24 cellular contexts compared by ENCODE assay signal in the genomic region with DNA sequence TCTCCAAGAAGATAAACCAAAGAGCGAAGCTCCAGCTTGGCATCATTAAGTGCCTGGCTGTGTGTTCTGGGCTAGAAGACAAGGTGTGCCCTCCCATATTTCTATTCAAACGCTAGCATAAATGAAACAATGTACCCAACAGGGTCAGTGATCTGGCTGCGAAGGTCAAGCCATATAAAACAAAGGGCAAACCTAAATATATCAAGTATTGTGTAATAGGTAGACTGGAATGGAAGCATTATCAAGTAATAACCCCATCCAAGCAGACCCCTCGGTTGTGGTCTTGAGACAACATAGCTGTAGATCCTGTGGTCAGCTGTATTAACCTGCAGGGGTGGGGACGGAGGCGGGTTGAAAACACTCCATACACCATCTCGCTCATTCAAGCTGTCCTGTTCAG. TPM values are rescaled to one million over a fixed set of nuclear protein-coding genes. Genes with fewer than 3 reads are reported as not detected.
DNase-seq lines count a peak whose midpoint lies in the region; ATAC-seq, FAIRE-seq and TF ChIP-seq lines count a peak whose summit lies in the region.
"Had no signal": no experiment of that assay in that cellular context is flagged by ENCODE, and none has a peak within 500 bp of the region (broad histone marks: within the 10 kb centered on the region; RNA-seq: fewer than 3 reads in every experiment).

No MANE protein-coding gene starts in this region.

- BruUV-seq in HepG2 (replicated peaks; lab: Mats Ljungman, UMichigan) (no TSS peak), IMR-90 (replicated peaks; lab: Mats Ljungman, UMichigan) (no TSS peak)

- no peak overlapping the region for H2AFZ ChIP-seq in HepG2 (ENCODE audit: low read length)
- H2AFZ ChIP-seq in IMR-90 (replicated peaks; ENCODE audit: low read length, poor library complexity) = no peak overlapping the region
- H2AFZ ChIP-seq in H1 (ENCODE audit: low read length) = no peak overlapping the region

- no peaks in the 10 kb centered on the region for H3K79me2 ChIP-seq in HepG2 (ENCODE audit: insufficient read depth, low read length)
- no peaks in the 10 kb centered on the region for H3K79me2 ChIP-seq in H1 (ENCODE audit: control insufficient read depth in 1 of 2, insufficient read depth in 2 of 2, low read length in 2 of 2)

- TF ChIP-seq POLR2A in HepG2 (IDR thresholded peaks at IDR 0.05; ENCODE audit: insufficient read depth in 1 of 2, low read depth in 2 of 2, low read length in 2 of 2) = no peak
- no peak for TF ChIP-seq POLR2A in right lobe of liver (IDR thresholded peaks at IDR 0.05)
- TF ChIP-seq POLR2A in IMR-90 (IDR thresholded peaks at IDR 0.05; ENCODE audit: low read depth, low read length) = no peak
- no peak for TF ChIP-seq POLR2A in H1 (IDR thresholded peaks at IDR 0.05; ENCODE audit: control extremely low read depth in 1 of 2, low read depth in 2 of 2, low read length in 2 of 2)

- H3K36me3 ChIP-seq in HepG2 (replicated peaks in 1 of 2; ENCODE audit: control insufficient read depth in 1 of 2, insufficient read depth in 2 of 2, low read length in 2 of 2) = no peaks in the 10 kb centered on the region
- H3K36me3 ChIP-seq in right lobe of liver = no peaks in the 10 kb centered on the region
- no peaks in the 10 kb centered on the region for H3K36me3 ChIP-seq in IMR-90 (ENCODE audit: control insufficient read depth, insufficient read depth, low read length)
- H3K36me3 ChIP-seq in H1 (ENCODE audit: control insufficient read depth in 2 of 4, insufficient read depth in 4 of 4, low read length in 3 of 4) = no peaks in the 10 kb centered on the region
- H3K36me3 ChIP-seq: BLaER1 treated with 17β-estradiol and CSF1 and Interleukin-3, amounts not matched to agents 10 nM and 100 nM had no signal

- H3K23ac ChIP-seq in IMR-90 (ENCODE audit: low read depth, low read length) (no peak overlapping the region), H1 (ENCODE audit: insufficient read length) (no peak overlapping the region)

- H3K27ac ChIP-seq in HepG2 (ENCODE audit: extremely low read length, insufficient read depth, low read length) = no peak overlapping the region
- no peak overlapping the region for H3K27ac ChIP-seq in right lobe of liver
- no peak overlapping the region for H3K27ac ChIP-seq in IMR-90 (ENCODE audit: insufficient read depth, low read length)
- H3K27ac ChIP-seq in H1 (ENCODE audit: low read depth, low read length) = no peak overlapping the region
- H3K27ac ChIP-seq: 22Rv1; A549; BLaER1 treated with 17β-estradiol and CSF1 and Interleukin-3, amounts not matched to agents 10 nM and 100 nM; C4-2B had no signal

- intact Hi-C loops in HepG2 (cut with micrococcal nuclease; ENCODE audit: unreplicated experiment) (loop anchor here (10.0 kb wide), 1 partner anchor 668 kb away; no protein-coding TSS in a partner anchor), right lobe of liver (cut with DNase I) (no loop called here), IMR-90 (cut with micrococcal nuclease) (no loop called here)

- H3K4me1 ChIP-seq in HepG2 (ENCODE audit: insufficient read depth, low read length) = no peaks in the 10 kb centered on the region
- no peaks in the 10 kb centered on the region for H3K4me1 ChIP-seq in right lobe of liver
- H3K4me1 ChIP-seq in IMR-90 (ENCODE audit: control insufficient read depth, insufficient read depth, low read length) = no peaks in the 10 kb centered on the region
- no peaks in the 10 kb centered on the region for H3K4me1 ChIP-seq in H1 (replicated peaks in 1 of 4; ENCODE audit: control insufficient read depth in 3 of 4, insufficient read depth in 4 of 4, low read length in 3 of 4)
- H3K4me1 ChIP-seq: A549, Caco-2 had no signal

- no peaks in the 10 kb centered on the region for H3K79me1 ChIP-seq in IMR-90 (ENCODE audit: low read depth in 1 of 2, low read length in 2 of 2)
- no peaks in the 10 kb centered on the region for H3K79me1 ChIP-seq in H1 (ENCODE audit: low read depth, low read length)

- ATAC-seq in HepG2 (no peak), right lobe of liver (no peak), IMR-90 (ENCODE audit: low read depth) (no peak), GM18909 (IDR thresholded peaks at IDR 0.05; ENCODE audit: poor library complexity, unreplicated experiment) (no peak)
- ATAC-seq: A549; CD8-positive, alpha-beta T cell had no signal

- CTCF ChIA-PET in HepG2 (lab: Yijun Ruan, JAX; ENCODE audit: low intra/inter-chr PET ratio, low total read pairs) = no interaction called here
- CTCF ChIA-PET in IMR-90 (lab: Yijun Ruan, JAX) = interaction anchor here (1.4 kb wide), 1 partner anchor 8 kb away, joined by 4 read pairs; no protein-coding TSS in a partner anchor
- CTCF ChIA-PET in H1 (lab: Charles Lee; ENCODE audit: partially characterized antibody) = interaction anchor here (1.3 to 1.6 kb wide), 4 partner anchors 9 to 131 kb away, joined by 3 to 7 read pairs (median 4); no protein-coding TSS in a partner anchor

- H4K5ac ChIP-seq in IMR-90 (ENCODE audit: low read depth, low read length) (no peak overlapping the region), H1 (ENCODE audit: insufficient read length, low read depth, low read length) (no peak overlapping the region)

- H3K27me3 ChIP-seq in HepG2 (ENCODE audit: control insufficient read depth in 1 of 2, insufficient read depth in 2 of 2, low read length in 2 of 2) (no peaks in the 10 kb centered on the region), right lobe of liver (no peaks in the 10 kb centered on the region), IMR-90 (ENCODE audit: control insufficient read depth, insufficient read depth, low read length) (no peaks in the 10 kb centered on the region; the same call in 1 of the 2 replicates), H1 (replicated peaks in 1 of 4; ENCODE audit: control insufficient read depth in 3 of 4, extremely low read depth in 1 of 4, insufficient read depth in 3 of 4, low read length in 3 of 4) (no peaks in the 10 kb centered on the region; a peak in 1 of 7 replicates)
- H3K27me3 ChIP-seq: BLaER1 treated with 17β-estradiol and CSF1 and Interleukin-3, amounts not matched to agents 10 nM and 100 nM had no signal

- H3K4ac ChIP-seq in IMR-90 (ENCODE audit: low read depth, low read length) = no peak overlapping the region
- no peak overlapping the region for H3K4ac ChIP-seq in H1 (replicated peaks; ENCODE audit: insufficient read length, low read depth, low read length)

- H2AK5ac ChIP-seq in IMR-90 (ENCODE audit: low read depth, low read length) = no peak overlapping the region
- no peak overlapping the region for H2AK5ac ChIP-seq in H1 (ENCODE audit: low read depth, low read length)

- DNase-seq in HepG2 (ENCODE audit: low spot score) (no peak), right lobe of liver (no peak), IMR-90 (no peak), H1 (ENCODE audit: low read depth in 1 of 2, low spot score in 2 of 2) (no peak), urothelium cell line (ENCODE audit: low spot score) (no peak), NCI-H345 treated with DMSO at 0.1 percent for 48 hours (lab: John Stamatoyannopoulos, UW; ENCODE audit: unreplicated experiment) (no peak), ureter (ENCODE audit: low spot score) (no peak)
- DNase-seq: AML-193; Caco-2; Calu3; CD4-positive, alpha-beta T cell; CD8-positive, alpha-beta T cell; DMS79 treated with DMSO at 0.1 percent for 48 hours; GF-D8 had no signal

- H3K9ac ChIP-seq in HepG2 (ENCODE audit: insufficient read depth, low read depth, low read length) = no peak overlapping the region
- no peak overlapping the region for H3K9ac ChIP-seq in IMR-90 (ENCODE audit: low read depth, low read length)
- no peak overlapping the region for H3K9ac ChIP-seq in H1 (replicated peaks in 1 of 4; ENCODE audit: extremely low read depth in 1 of 4, low read depth in 3 of 4, low read length in 3 of 4)
- H3K9ac ChIP-seq: BLaER1 treated with 17β-estradiol and CSF1 and Interleukin-3, amounts not matched to agents 10 nM and 100 nM had no signal

- no peak overlapping the region for H3K4me2 ChIP-seq in HepG2 (ENCODE audit: low read depth, low read length)
- H3K4me2 ChIP-seq in IMR-90 (ENCODE audit: low read depth, low read length) = no peak overlapping the region
- no peak overlapping the region for H3K4me2 ChIP-seq in H1 (ENCODE audit: insufficient read depth in 1 of 2, low read depth in 2 of 2, low read length in 2 of 2)
- H3K4me2 ChIP-seq: A549; BLaER1 treated with 17β-estradiol and CSF1 and Interleukin-3, amounts not matched to agents 10 nM and 100 nM had no signal

- H3K9me1 ChIP-seq in IMR-90 (ENCODE audit: insufficient read depth, low read length) = no peaks in the 10 kb centered on the region

- H3K18ac ChIP-seq in IMR-90 (ENCODE audit: low read depth, low read length) = no peak overlapping the region
- H3K18ac ChIP-seq in H1 (ENCODE audit: extremely low read depth, low read length) = no peak overlapping the region

- dilution Hi-C loops in IMR-90 (cut with HindIII; ENCODE audit: low sequenced_read_pairs, unreplicated experiment) = no loop called here

- H2BK20ac ChIP-seq in IMR-90 (ENCODE audit: low read depth, low read length) = no peak overlapping the region
- H2BK20ac ChIP-seq in H1 (ENCODE audit: low read length) = no peak overlapping the region

- FAIRE-seq in HepG2 (lab: Jason Lieb, UNC) = no peak
- no peak for FAIRE-seq in H1 (lab: Jason Lieb, UNC)
- FAIRE-seq in urothelium cell line (lab: Jason Lieb, UNC) = peak; percentile 71
- FAIRE-seq: A549, D721Med, G401.6, GM12892, GM18507, GM19239 had no signal

- 27% methylated on average over 6 of the region's 7 CpGs for WGBS in HepG2 (ENCODE audit: low lambda C conversion rate)
- WGBS in right lobe of liver (ENCODE audit: insufficient coverage, low coverage, low lambda C conversion rate, missing lambda C conversion rate) = 69% methylated on average over 4 of the region's 7 CpGs
- WGBS in IMR-90 (ENCODE audit: extremely low coverage in 2 of 2, insufficient read length in 1 of 2), 2 experiments = no CpG with 5 or more reads among the region's 7 CpGs
- WGBS in H1 (ENCODE audit: extremely low coverage in 1 of 2, insufficient coverage in 1 of 2, insufficient read length in 1 of 2, insufficient replicate concordance in 2 of 2, low coverage in 1 of 2, low lambda C conversion rate in 2 of 2, missing lambda C conversion rate in 1 of 2), 2 experiments = 91% methylated on average over 7 of the region's 7 CpGs; no CpG with 5 or more reads in 1 of the 2 experiments

- H3K14ac ChIP-seq in IMR-90 (replicated peaks; ENCODE audit: low read depth, low read length) = no peak overlapping the region
- H3K14ac ChIP-seq in H1 (ENCODE audit: insufficient read length) = no peak overlapping the region

- no peak overlapping the region for H2BK12ac ChIP-seq in H1 (ENCODE audit: low read depth, low read length)

- no peak overlapping the region for H2BK5ac ChIP-seq in IMR-90 (ENCODE audit: low read depth, low read length, poor library complexity, severe bottlenecking)
- H2BK5ac ChIP-seq in H1 (ENCODE audit: low read depth, low read length) = no peak overlapping the region

- TF ChIP-seq RAD21 in HepG2 (CRISPR knock-in tag; IDR thresholded peaks at IDR 0.05) (no peak), IMR-90 (IDR thresholded peaks at IDR 0.05; ENCODE audit: low read length) (no peak), H1 (IDR thresholded peaks at IDR 0.05 in 1 of 2, conservative IDR thresholded peaks at IDR 0.05 in 1 of 2; ENCODE audit: low read depth in 2 of 2, low read length in 2 of 2) (no peak)

- H4K20me1 ChIP-seq in HepG2 (ENCODE audit: insufficient read depth, low read length) = no peaks in the 10 kb centered on the region
- no peaks in the 10 kb centered on the region for H4K20me1 ChIP-seq in IMR-90 (ENCODE audit: insufficient read depth, low read length)
- H4K20me1 ChIP-seq in H1 (replicated peaks in 1 of 2; ENCODE audit: control insufficient read depth in 1 of 2, insufficient read depth in 2 of 2, low read length in 2 of 2) = no peaks in the 10 kb centered on the region
- H4K20me1 ChIP-seq: BLaER1 treated with 17β-estradiol and CSF1 and Interleukin-3, amounts not matched to agents 10 nM and 100 nM had no signal

- POLR2A ChIA-PET in HepG2 (lab: Yijun Ruan, JAX) = no interaction called here
- POLR2A ChIA-PET in IMR-90 (lab: Charles Lee; ENCODE audit: unreplicated experiment) = no interaction called here
- POLR2A ChIA-PET in H1 (lab: Charles Lee; ENCODE audit: partially characterized antibody) = no interaction called here

- no peak overlapping the region for H3K56ac ChIP-seq in IMR-90 (ENCODE audit: extremely low read depth, insufficient read depth, low read length)
- no peak overlapping the region for H3K56ac ChIP-seq in H1 (replicated peaks; ENCODE audit: insufficient read length, low read depth, low read length)

- H4K8ac ChIP-seq in IMR-90 (ENCODE audit: low read depth in 2 of 2, low read length in 2 of 2) = no peak overlapping the region
- H4K8ac ChIP-seq in H1 (ENCODE audit: extremely low read depth, insufficient read depth, low read length) = peak overlapping the region; percentile 18; the same call in 1 of the 2 replicates

- TF ChIP-seq CTCF in HepG2 (CRISPR knock-in tag; IDR thresholded peaks at IDR 0.05) (no peak), right lobe of liver (IDR thresholded peaks at IDR 0.05) (no peak), IMR-90 (conservative IDR thresholded peaks at IDR 0.05; ENCODE audit: low read depth, low read length) (no peak), H1 (IDR thresholded peaks at IDR 0.05; ENCODE audit: control extremely low read depth in 1 of 3, insufficient read depth in 1 of 3, low read depth in 1 of 3, low read length in 3 of 3) (no peak)

- H3K23me2 ChIP-seq in H1 (ENCODE audit: low read depth, low read length) = no peaks in the 10 kb centered on the region

- TF ChIP-seq EP300 in HepG2 (IDR thresholded peaks at IDR 0.05; ENCODE audit: low read depth in 2 of 2, low read length in 2 of 2) (no peak), HepG2 (CRISPR knock-in tag; IDR thresholded peaks at IDR 0.05; ENCODE audit: borderline replicate concordance) (no peak), H1 (IDR thresholded peaks at IDR 0.05; ENCODE audit: borderline replicate concordance in 1 of 2, low read depth in 2 of 2, low read length in 2 of 2) (no peak)

- H2AK9ac ChIP-seq in IMR-90 (replicated peaks; ENCODE audit: low read depth, low read length, poor library complexity) = no peak overlapping the region

- H3K9me3 ChIP-seq in HepG2 (ENCODE audit: low read length) = no peaks in the 10 kb centered on the region
- H3K9me3 ChIP-seq in right lobe of liver = no peaks in the 10 kb centered on the region
- no peaks in the 10 kb centered on the region for H3K9me3 ChIP-seq in IMR-90 (ENCODE audit: control insufficient read depth, insufficient read depth, low read length)
- H3K9me3 ChIP-seq in H1 (ENCODE audit: insufficient read depth in 2 of 2, low read depth in 1 of 2, low read length in 1 of 2) = no peaks in the 10 kb centered on the region

- H4K91ac ChIP-seq in IMR-90 (ENCODE audit: insufficient read depth, low read depth, low read length) (no peak overlapping the region), H1 (replicated peaks; ENCODE audit: insufficient read length, low read length) (no peak overlapping the region)

- in situ Hi-C loops in HepG2 (cut with HindIII; ENCODE audit: extremely low pct_ligation_motif_present, low pct_unique_long_range_greater_than_20kb) = no loop called here
- in situ Hi-C loops in IMR-90 (cut with MboI; ENCODE audit: low sequenced_read_pairs) = no loop called here

- H2BK15ac ChIP-seq in IMR-90 (ENCODE audit: low read depth, low read length) (no peak overlapping the region), H1 (ENCODE audit: low read length) (no peak overlapping the region)

- H2BK120ac ChIP-seq in IMR-90 (ENCODE audit: low read depth, low read length) (no peak overlapping the region), H1 (replicated peaks; ENCODE audit: low read depth, low read length) (no peak overlapping the region)

- H3K4me3 ChIP-seq in HepG2 (replicated peaks in 1 of 3; ENCODE audit: insufficient read depth in 1 of 3, low read depth in 2 of 3, low read length in 3 of 3) (no peak overlapping the region), right lobe of liver (no peak overlapping the region), IMR-90 (ENCODE audit: insufficient read depth, low read depth, low read length) (no peak overlapping the region), H1 (ENCODE audit: extremely low read depth in 1 of 4, insufficient read depth in 2 of 4, low read depth in 3 of 4, low read length in 4 of 4) (no peak overlapping the region)
- H3K4me3 ChIP-seq: A549; BLaER1 treated with 17β-estradiol and CSF1 and Interleukin-3, amounts not matched to agents 10 nM and 100 nM had no signal

RNA-seq across cellular contexts. Expression of gene TNKS2, which starts 31.6 kb away (rescaled TPM):
- total RNA-seq in HepG2 (2016; rRNA removed; fragmentation: Illumina TruSeq; extraction: Trizol) = 15.2 and 25.5 TPM in 2 replicates
- total RNA-seq in HepG2 (2016; cell fraction: cytosol; rRNA removed; fragmentation: Illumina TruSeq; extraction: Trizol; ENCODE audit: low read depth) = 3.4 and 3.5 TPM in 2 replicates
- total RNA-seq in HepG2 (2016; cell fraction: insoluble cytoplasmic fraction; rRNA removed; fragmentation: Illumina TruSeq; extraction: Trizol) = 14.7 and 23.3 TPM in 2 replicates
- total RNA-seq in HepG2 (2016; cell fraction: membrane; rRNA removed; fragmentation: Illumina TruSeq; extraction: Trizol) = 8.9 and 9.0 TPM in 2 replicates
- total RNA-seq in HepG2 (2016; cell fraction: nucleus; rRNA removed; fragmentation: Illumina TruSeq; extraction: Trizol) = 24.7 and 28.5 TPM in 2 replicates
- 16.9 and 19.4 TPM in 2 replicates for polyA plus RNA-seq in HepG2 (2011; rRNA removed)
- 8.1 and 13.3 TPM in 2 replicates for polyA plus RNA-seq in HepG2 (2011; cell fraction: cytosol; rRNA removed)
- polyA plus RNA-seq in HepG2 (2011; cell fraction: nucleus; rRNA removed) = 18.3 and 21.6 TPM in 2 replicates
- 20.8 and 21.9 TPM in 2 replicates for polyA plus RNA-seq in HepG2 (2012)
- polyA plus RNA-seq in HepG2 (2016; cell fraction: cytosol; fragmentation: Illumina TruSeq; extraction: Trizol; ENCODE audit: low read depth) = 0.61 and 0.65 TPM in 2 replicates
- 16.9 and 18.5 TPM in 2 replicates for polyA plus RNA-seq in HepG2 (2016; cell fraction: insoluble cytoplasmic fraction; fragmentation: Illumina TruSeq; extraction: Trizol; ENCODE audit: low read depth)
- polyA plus RNA-seq in HepG2 (2016; cell fraction: membrane; fragmentation: Illumina TruSeq; extraction: Trizol; ENCODE audit: low read depth) = 2.2 and 3.1 TPM in 2 replicates
- polyA plus RNA-seq in HepG2 (2016; cell fraction: nucleus; fragmentation: Illumina TruSeq; extraction: Trizol; ENCODE audit: insufficient read depth, low read depth) = 32.1 and 32.3 TPM in 2 replicates
- polyA minus RNA-seq in HepG2 (2011; rRNA and poly(A)+ RNA removed; ENCODE audit: low replicate concordance) = 24.3 and 26.9 TPM in 2 replicates
- polyA minus RNA-seq in HepG2 (2011; cell fraction: cytosol; rRNA and poly(A)+ RNA removed) = 29.8 and 30.1 TPM in 2 replicates
- polyA minus RNA-seq in HepG2 (2011; cell fraction: nucleus; rRNA and poly(A)+ RNA removed) = 48.7 and 54.1 TPM in 2 replicates
- 10 to 100 TPM; 11.5 to 16.6 (median 15.1) TPM for total RNA-seq in right lobe of liver
- total RNA-seq in IMR-90 (2012; rRNA removed) = 41.4 and 49.4 TPM in 2 replicates
- polyA plus RNA-seq in IMR-90 (2012; rRNA removed) = 13.3 and 17.0 TPM in 2 replicates
- 3.5 and 4.6 TPM in 2 replicates for polyA plus RNA-seq in IMR-90 (2012; cell fraction: cytosol; rRNA removed)
- polyA plus RNA-seq in IMR-90 (2012; cell fraction: nucleus; rRNA removed; ENCODE audit: low replicate concordance) = 4.7 and 22.3 TPM in 2 replicates
- 71.8 and 73.6 TPM in 2 replicates for total RNA-seq in H1 (2021; fragmentation: NEBNext Ultra II Directional; extraction: Animal tissue kit (Norgen Biotek cat#: 25700))
- 15.9 and 23.3 TPM in 2 replicates for polyA plus RNA-seq in H1 (2011; rRNA removed)
- 29.5 TPM for polyA plus RNA-seq in H1 (2011; cell fraction: cytosol; rRNA removed)
- polyA plus RNA-seq in H1 (2011; cell fraction: nucleus; rRNA removed) = 18.5 TPM
- polyA plus RNA-seq in H1 (2012, experiment 1 of 2) = 24.4 to 51.4 TPM (median 34.8 TPM) in 4 replicates
- polyA plus RNA-seq in H1 (2012, experiment 2 of 2) = 1.9 TPM
- 30.0 TPM for polyA plus RNA-seq in H1 (2013, experiment 1 of 2)
- polyA plus RNA-seq in H1 (2013, experiment 2 of 2) = 33.5 TPM
- polyA minus RNA-seq in H1 (2011; rRNA and poly(A)+ RNA removed) = 84.8 and 117 TPM in 2 replicates
- 53.6 TPM for polyA minus RNA-seq in H1 (2011; cell fraction: cytosol; rRNA and poly(A)+ RNA removed)
- 47.9 TPM for polyA minus RNA-seq in H1 (2011; cell fraction: nucleus; rRNA and poly(A)+ RNA removed)
- 41.0 TPM for total RNA-seq in ureter

Comparison
In these comparisons a context has a peak if more than half of its experiments do, and no peak if none do; other contexts are left out.
1. Of the 41 proteins assayed by ChIP-seq in both HepG2 and H1: peak only in HepG2: CEBPB; only in H1: none; in both: none; in neither: 40.